In genomic region chr16:86898386-86898785, GRCh38 we compare ENCODE assay signal across 26 cellular contexts.
"Had no signal": no experiment of that assay in that cellular context is flagged by ENCODE, and none has a peak within 500 bp of the region (broad histone marks: within the 10 kb centered on the region; RNA-seq: fewer than 3 reads in every experiment).

No MANE protein-coding gene starts in this region.

- H3K4me3 Mint-ChIP-seq: naive thymus-derived CD8-positive, alpha-beta T cell; stimulated activated naive CD8-positive, alpha-beta T cell treated with anti-CD3 and anti-CD28 coated beads, Interleukin-15, amount 100 ng/mL, for 72 hours had no signal

- H3K79me2 ChIP-seq: hepatocyte, parathyroid adenoma had no signal

- H3K27ac Mint-ChIP-seq: naive thymus-derived CD8-positive, alpha-beta T cell; progenitor cell of endocrine pancreas had no signal

- H3K36me3 Mint-ChIP-seq: naive thymus-derived CD8-positive, alpha-beta T cell had no signal

- H3K27ac ChIP-seq: colonic mucosa, esophagus muscularis mucosa, foreskin keratinocyte, gastroesophageal sphincter, heart left ventricle, hepatocyte, neutrophil, parathyroid adenoma, right lobe of liver, suprapubic skin, thyroid gland had no signal

- H3K36me3 ChIP-seq: colonic mucosa, esophagus muscularis mucosa, gastroesophageal sphincter, heart left ventricle, neutrophil, right lobe of liver, suprapubic skin, thyroid gland had no signal

- H2AFZ ChIP-seq: hepatocyte, parathyroid adenoma had no signal

- H3K4me1 ChIP-seq: colonic mucosa, esophagus muscularis mucosa, foreskin keratinocyte, gastroesophageal sphincter, heart left ventricle, parathyroid adenoma, right lobe of liver, suprapubic skin, thyroid gland had no signal

- H3K4me3 ChIP-seq: colonic mucosa, esophagus muscularis mucosa, gastroesophageal sphincter, heart left ventricle, hepatocyte, right lobe of liver, suprapubic skin, thyroid gland had no signal

- H3K27me3 ChIP-seq: colonic mucosa, foreskin keratinocyte, heart left ventricle, right lobe of liver, thyroid gland had no signal

- H3K9me3 Mint-ChIP-seq: stimulated activated naive CD8-positive, alpha-beta T cell treated with anti-CD3 and anti-CD28 coated beads, Interleukin-15, amount 100 ng/mL, for 72 hours had no signal

- H3K9ac ChIP-seq: parathyroid adenoma had no signal

- ATAC-seq: foreskin keratinocyte; gastroesophageal sphincter; heart left ventricle; left lobe of liver; naive thymus-derived CD8-positive, alpha-beta T cell; right lobe of liver; stimulated activated naive CD8-positive, alpha-beta T cell treated with anti-CD3 and anti-CD28 coated beads, Interleukin-15, amount 100 ng/mL, for 72 hours had no signal

- DNase-seq: colonic mucosa; dermis blood vessel endothelial cell; effector memory CD4-positive, alpha-beta T cell; foreskin keratinocyte; heart left ventricle; kidney; mammary epithelial cell; naive thymus-derived CD8-positive, alpha-beta T cell; right lobe of liver; small intestine; stimulated activated CD4-positive, alpha-beta T cell treated with anti-CD3 and anti-CD28 coated beads, Interleukin-12 subunit alpha, Interleukin-12 subunit beta, amount 100 ng/mL, for 4 hours; stimulated activated CD4-positive, alpha-beta T cell treated with anti-CD3 and anti-CD28 coated beads, Interleukin-1b, Interleukin-23, amount 100 ng/mL, for 48 hours; stimulated activated CD4-positive, alpha-beta T cell treated with anti-CD3 and anti-CD28 coated beads, Interleukin-4, amount 100 ng/mL, for 1 hour; stimulated activated CD8-positive, alpha-beta memory T cell treated with anti-CD3 and anti-CD28 coated beads, Interleukin-4, amount 100 ng/mL, for 48 hours; stimulated activated naive CD4-positive, alpha-beta T cell; stimulated activated naive CD8-positive, alpha-beta T cell treated with anti-CD3 and anti-CD28 coated beads, Interleukin-15, amount 100 ng/mL, for 72 hours; thyroid gland; trophoblast cell had no signal

- H3K4me1 Mint-ChIP-seq: stimulated activated naive CD8-positive, alpha-beta T cell treated with anti-CD3 and anti-CD28 coated beads, Interleukin-15, amount 100 ng/mL, for 72 hours had no signal

- H3K9me3 ChIP-seq: colonic mucosa, esophagus muscularis mucosa, gastroesophageal sphincter, heart left ventricle, neutrophil, right lobe of liver, suprapubic skin, thyroid gland had no signal

- H3K4me2 ChIP-seq: hepatocyte had no signal
